8 cellular contexts compared by ENCODE assay signal in the genomic region with DNA sequence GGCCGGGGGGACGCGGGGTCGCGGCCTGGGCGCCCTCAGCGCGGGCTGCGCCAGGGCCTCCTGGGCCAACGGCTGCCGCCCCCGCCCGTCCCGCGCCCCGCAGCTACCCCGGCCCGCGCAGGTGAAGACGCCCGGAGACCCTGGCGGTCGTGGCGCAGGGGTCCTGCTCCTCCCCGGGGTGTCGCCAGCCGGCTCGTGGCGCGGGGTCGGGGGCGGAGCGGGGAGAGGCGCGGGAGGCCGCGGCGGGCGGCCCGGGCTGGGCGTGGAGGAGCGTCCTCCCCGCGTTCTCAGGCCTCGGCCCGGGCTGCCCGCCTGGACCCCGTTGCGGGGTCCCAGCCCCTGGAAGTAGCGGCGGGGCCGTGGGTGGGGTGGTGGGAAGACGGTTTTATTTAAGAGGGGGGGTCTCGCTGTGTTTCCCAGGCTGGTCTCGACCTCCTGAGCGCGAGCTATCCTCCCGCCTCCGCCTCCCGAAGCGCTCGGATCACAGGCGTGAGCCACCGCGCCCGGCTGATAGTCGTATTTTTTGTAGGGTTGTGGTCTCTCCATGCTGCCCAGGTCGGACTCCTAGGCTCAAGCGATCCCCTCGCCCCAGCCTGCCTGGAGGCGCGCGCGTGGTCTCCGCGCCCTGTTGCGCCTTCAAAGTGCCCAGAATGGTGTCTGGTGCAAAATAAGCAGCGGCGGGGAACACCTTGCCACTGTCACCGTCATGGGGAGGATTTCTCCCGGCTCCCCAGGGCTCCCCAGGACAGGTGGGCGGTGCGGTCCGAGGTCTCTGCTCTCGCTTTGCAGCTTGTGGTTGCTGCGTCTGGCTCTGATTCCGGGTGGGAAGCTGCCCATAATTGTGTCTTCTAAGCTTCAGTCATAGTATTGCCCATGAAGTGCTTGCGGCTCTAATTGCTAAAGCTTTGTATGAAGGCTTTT. TPM values are rescaled to one million over a fixed set of nuclear protein-coding genes. Genes with fewer than 3 reads are reported as not detected.
DNase-seq lines count a peak whose midpoint lies in the region; ATAC-seq and TF ChIP-seq lines count a peak whose summit lies in the region.

No MANE protein-coding gene starts in this region.

- H3K27me3 Mint-ChIP-seq in Calu3 (ENCODE audit: unreplicated experiment) (no peaks in the 10 kb centered on the region), nephron progenitor cell (ENCODE audit: low read depth, poor library complexity) (peaks cover 3% of the 10 kb centered on the region)

- H3K36me3 Mint-ChIP-seq in Calu3 (ENCODE audit: insufficient read depth, unreplicated experiment) = peaks cover 73% of the 10 kb centered on the region
- H3K36me3 Mint-ChIP-seq in nephron progenitor cell (ENCODE audit: low read depth) = peaks cover 31% of the 10 kb centered on the region

- no peak for TF ChIP-seq POLR2A in vagina (IDR thresholded peaks at IDR 0.05)

- peak overlapping the region; percentile 87 for H3K9ac ChIP-seq in endocrine pancreas (ENCODE audit: control insufficient read depth, insufficient read depth, low read length)

- BruUV-seq in Calu3 (replicated peaks; lab: Mats Ljungman, UMichigan) = no TSS peak

- H3K4me1 ChIP-seq in endocrine pancreas (ENCODE audit: control insufficient read depth, insufficient read depth, low read length) (peaks cover 5% of the 10 kb centered on the region), vagina (peaks cover 73% of the 10 kb centered on the region)

- H3K27ac Mint-ChIP-seq in Calu3 (ENCODE audit: unreplicated experiment) (peak overlapping the region; percentile 4), nephron progenitor cell (no peak overlapping the region)

- CTCF ChIA-PET in Calu3 (lab: Charles Lee) = interaction anchor here (0.6 to 1.9 kb wide), 10 partner anchors 15 to 495 kb away, joined by 3 to 18 read pairs (median 4); a partner anchor contains a TSS

- H3K9me3 Mint-ChIP-seq in Calu3 (ENCODE audit: low read depth, unreplicated experiment) = peaks cover 3% of the 10 kb centered on the region
- H3K9me3 Mint-ChIP-seq in nephron progenitor cell = peaks cover 17% of the 10 kb centered on the region

- H3K27me3 ChIP-seq in endocrine pancreas (ENCODE audit: control insufficient read depth, insufficient read depth, low read length) (no peaks in the 10 kb centered on the region), vagina (no peaks in the 10 kb centered on the region)

- H3K36me3 ChIP-seq in endocrine pancreas (ENCODE audit: control insufficient read depth, insufficient read depth, low read length) (no peaks in the 10 kb centered on the region), vagina (no peaks in the 10 kb centered on the region)

- peaks cover 65% of the 10 kb centered on the region for H3K4me1 Mint-ChIP-seq in Calu3 (ENCODE audit: low read depth, unreplicated experiment)
- H3K4me1 Mint-ChIP-seq in nephron progenitor cell = peaks cover 64% of the 10 kb centered on the region

- intact Hi-C loops in Calu3 (cut with micrococcal nuclease; ENCODE audit: unreplicated experiment) = loop anchor here (2.0 kb wide), 1 partner anchor 14 kb away; no protein-coding TSS in a partner anchor
- intact Hi-C loops in vagina (cut with DNase I) = no loop called here

- H3K27ac ChIP-seq in vagina = peak overlapping the region; percentile 86

- DNase-seq in Calu3 = peak; percentile 42
- peak; percentile 30 for DNase-seq in LHCN-M2 (ENCODE audit: low read depth)
- DNase-seq in activated CD4-positive, alpha-beta T cell treated with anti-CD3 and anti-CD28 coated beads, Interleukin-2, amount 50 U/mL, for 1 hour = peak; percentile 53
- peak; percentile 59 for DNase-seq in nephron progenitor cell
- no peak for DNase-seq in vagina (ENCODE audit: extremely low spot score in 2 of 2)
- DNase-seq in ureter (ENCODE audit: low spot score) = no peak

- H3K4me3 ChIP-seq in endocrine pancreas (ENCODE audit: control insufficient read depth, insufficient read depth, low read length) (peak overlapping the region; percentile 90), vagina (peak overlapping the region; percentile 63 to 86)

- peak overlapping the region; percentile 93 for H3K4me3 Mint-ChIP-seq in Calu3 (ENCODE audit: low read depth, unreplicated experiment)
- H3K4me3 Mint-ChIP-seq in nephron progenitor cell = peak overlapping the region; percentile 92

- ATAC-seq in GM21529 (IDR thresholded peaks at IDR 0.05; ENCODE audit: unreplicated experiment) = peak; percentile 9

- TF ChIP-seq CTCF in Calu3 (IDR thresholded peaks at IDR 0.05; ENCODE audit: unreplicated experiment) (no peak), nephron progenitor cell (IDR thresholded peaks at IDR 0.05) (no peak), vagina (IDR thresholded peaks at IDR 0.05) (no peak)

- H3K9me3 ChIP-seq in endocrine pancreas (ENCODE audit: control insufficient read depth, low read length) (no peaks in the 10 kb centered on the region), vagina (no peaks in the 10 kb centered on the region)

RNA-seq across cellular contexts. Expression of a gene that starts 15.3 kb away (rescaled TPM):
- total RNA-seq in Calu3 (2022) (218 and 252 TPM in 2 replicates), LHCN-M2 (2014; rRNA removed) (144 and 166 TPM in 2 replicates), vagina (170 TPM), ureter (137 TPM)
- polyA plus RNA-seq in LHCN-M2 (2012) = 93.9 TPM

RNA-seq across cellular contexts. Expression of a gene that starts 59.3 kb away (rescaled TPM):
- 145 and 167 TPM in 2 replicates for total RNA-seq in Calu3 (2022)
- 28.0 and 33.7 TPM in 2 replicates for total RNA-seq in LHCN-M2 (2014; rRNA removed)
- 32.6 TPM for polyA plus RNA-seq in LHCN-M2 (2012)
- 35.8 TPM for total RNA-seq in vagina
- 43.4 TPM for total RNA-seq in ureter

Comparison
In these comparisons a context has a peak if more than half of its experiments do, and no peak if none do; other contexts are left out.
1. DNase-seq: peak in Calu3 (single experiment), LHCN-M2 (single experiment), activated CD4-positive, alpha-beta T cell treated with anti-CD3 and anti-CD28 coated beads, Interleukin-2, amount 50 U/mL, for 1 hour (single experiment) and nephron progenitor cell (single experiment); none in vagina (0 of 2) and ureter (single experiment).